In the genomic region with DNA sequence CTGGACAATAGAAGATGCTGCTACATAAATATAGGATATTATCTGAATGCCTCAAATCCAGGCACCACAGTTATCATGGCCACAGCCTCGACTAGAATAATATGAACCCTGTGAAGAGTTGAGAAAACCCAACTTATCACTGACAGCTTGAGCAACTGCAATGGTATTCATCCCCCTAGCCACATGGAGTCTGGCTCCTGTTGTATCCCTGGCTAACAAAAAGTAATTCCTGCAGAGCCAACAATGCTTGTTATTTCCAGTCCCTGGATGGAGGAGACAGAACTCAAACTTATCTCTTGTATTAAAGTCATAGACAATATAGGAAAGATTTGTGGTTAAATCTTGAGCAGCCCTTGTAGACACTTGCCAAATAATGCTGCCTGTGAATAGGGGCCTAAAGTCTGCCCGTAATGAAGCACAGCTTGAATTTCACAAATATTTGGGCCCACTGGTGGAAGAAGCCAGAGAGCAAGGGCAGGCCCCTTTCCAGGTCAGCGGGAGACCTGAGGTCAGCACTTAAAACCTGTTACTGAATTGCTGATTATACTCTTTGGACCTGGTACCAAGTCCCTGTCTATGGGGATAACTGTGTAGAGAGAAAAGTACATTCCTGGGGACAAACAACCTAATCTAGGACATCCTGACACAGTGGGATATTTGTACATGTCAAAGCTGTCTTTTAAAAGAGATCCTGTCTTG, we compare ENCODE assay signal across 21 cellular contexts. TPM values are rescaled to one million over a fixed set of nuclear protein-coding genes. Genes with fewer than 3 reads are reported as not detected.
DNase-seq lines count a peak whose midpoint lies in the region; ATAC-seq, FAIRE-seq and TF ChIP-seq lines count a peak whose summit lies in the region.
"Had no signal": no experiment of that assay in that cellular context is flagged by ENCODE, and none has a peak within 500 bp of the region (broad histone marks: within the 10 kb centered on the region; RNA-seq: fewer than 3 reads in every experiment).

No MANE protein-coding gene starts in this region.

- H3K4me1 Mint-ChIP-seq in activated CD4-positive, alpha-beta T cell treated with anti-CD3 and anti-CD28 coated beads, Interleukin-2, amount 10 ng/mL, durations not matched to agents 24 days and 14 days, result peaks cover 1% of the 10 kb centered on the region

- TF ChIP-seq POLR2A in heart left ventricle (IDR thresholded peaks at IDR 0.05) (no peak), GM12892 (IDR thresholded peaks at IDR 0.05; ENCODE audit: low read depth, low read length) (no peak)

- peak; percentile 71 for ATAC-seq in Right ventricle myocardium inferior
- peak; percentile 24 to 89 (median 66) for ATAC-seq in heart left ventricle
- peak; percentile 31 for ATAC-seq in lung (ENCODE audit: insufficient read depth, low FRiP score)
- ATAC-seq in activated CD4-positive, CD25-positive, alpha-beta regulatory T cell treated with anti-CD3 and anti-CD28 coated beads, Interleukin-2, amount 50 U/mL, for 24 hours, result no peak
- ATAC-seq: activated CD4-positive, alpha-beta T cell treated with anti-CD3 and anti-CD28 coated beads for 36 hours; naive thymus-derived CD8-positive, alpha-beta T cell had no signal

- intact Hi-C loops in Right ventricle myocardium inferior (cut with DNase I), result no loop called here
- intact Hi-C loops in heart left ventricle (cut with DNase I), result no loop called here
- intact Hi-C loops in activated CD4-positive, alpha-beta T cell treated with anti-CD3 and anti-CD28 coated beads, Interleukin-2, amount 10 ng/mL, durations not matched to agents 24 days and 14 days (cut with micrococcal nuclease), result no loop called here

- 27 to 42% (median 30%) methylated on average over 3 of the region's 3 CpGs for WGBS in heart left ventricle, 4 donors
- WGBS in lung, 2 donors, result 46 to 76% methylated on average over 3 of the region's 3 CpGs

- H3K27me3 ChIP-seq in right atrium auricular region (no peaks in the 10 kb centered on the region), heart left ventricle (no peaks in the 10 kb centered on the region), lung (ENCODE audit: control insufficient read depth, insufficient read depth) (no peaks in the 10 kb centered on the region)
- H3K27me3 ChIP-seq: BLaER1, breast epithelium, spleen, upper lobe of right lung had no signal

- H3K27ac Mint-ChIP-seq in activated CD4-positive, alpha-beta T cell treated with anti-CD3 and anti-CD28 coated beads, Interleukin-2, amount 10 ng/mL, durations not matched to agents 24 days and 14 days, result no peak overlapping the region
- H3K27ac Mint-ChIP-seq: activated CD4-positive, alpha-beta T cell treated with anti-CD3 and anti-CD28 coated beads for 36 hours; activated naive CD8-positive, alpha-beta T cell had no signal

- H3K4me3 ChIP-seq in right atrium auricular region (no peak overlapping the region), heart left ventricle (no peak overlapping the region), lung (no peak overlapping the region)
- H3K4me3 ChIP-seq: BLaER1, breast epithelium, spleen, upper lobe of right lung had no signal

- H3K27me3 Mint-ChIP-seq in activated CD4-positive, alpha-beta T cell treated with anti-CD3 and anti-CD28 coated beads, Interleukin-2, amount 10 ng/mL, durations not matched to agents 24 days and 14 days, result peaks cover 5% of the 10 kb centered on the region
- H3K27me3 Mint-ChIP-seq: activated CD4-positive, alpha-beta T cell treated with anti-CD3 and anti-CD28 coated beads for 36 hours; naive thymus-derived CD8-positive, alpha-beta T cell had no signal

- no peak overlapping the region for H3K4me3 Mint-ChIP-seq in activated CD4-positive, alpha-beta T cell treated with anti-CD3 and anti-CD28 coated beads, Interleukin-2, amount 10 ng/mL, durations not matched to agents 24 days and 14 days
- H3K4me3 Mint-ChIP-seq: activated CD4-positive, alpha-beta T cell treated with anti-CD3 and anti-CD28 coated beads for 36 hours; activated naive CD8-positive, alpha-beta T cell; naive thymus-derived CD8-positive, alpha-beta T cell had no signal

- no peaks in the 10 kb centered on the region for H3K4me1 ChIP-seq in right atrium auricular region
- peaks cover 0 to 11% (median 0%) of the 10 kb centered on the region in 12 donors for H3K4me1 ChIP-seq in heart left ventricle
- no peaks in the 10 kb centered on the region for H3K4me1 ChIP-seq in lung (ENCODE audit: control insufficient read depth in 2 of 2, insufficient read depth in 2 of 2, low read length in 2 of 2)
- H3K4me1 ChIP-seq: breast epithelium, spleen had no signal

- no peaks in the 10 kb centered on the region for H3K36me3 Mint-ChIP-seq in activated CD4-positive, alpha-beta T cell treated with anti-CD3 and anti-CD28 coated beads, Interleukin-2, amount 10 ng/mL, durations not matched to agents 24 days and 14 days (ENCODE audit: low read depth)
- H3K36me3 Mint-ChIP-seq: activated naive CD8-positive, alpha-beta T cell had no signal

- FAIRE-seq in GM12892 (lab: Jason Lieb, UNC), result no peak

- DNase-seq in Right ventricle myocardium inferior (ENCODE audit: missing footprints), result no peak
- no peak for DNase-seq in right atrium auricular region (ENCODE audit: low spot score)
- no peak for DNase-seq in heart left ventricle
- DNase-seq in lung (ENCODE audit: low spot score), result no peak
- no peak for DNase-seq in NCI-H748 (lab: John Stamatoyannopoulos, UW; ENCODE audit: unreplicated experiment)
- DNase-seq in activated CD4-positive, alpha-beta T cell treated with anti-CD3 and anti-CD28 coated beads, Interleukin-2, amount 10 ng/mL, durations not matched to agents 24 days and 14 days, result no peak
- no peak for DNase-seq in GM12892 (ENCODE audit: insufficient read length)
- DNase-seq: 8988T; activated CD4-positive, alpha-beta T cell treated with anti-CD3 and anti-CD28 coated beads for 36 hours; Caco-2; DND-41; mesenchymal stem cell; naive thymus-derived CD8-positive, alpha-beta T cell; NCI-H82; posterior cingulate gyrus; spleen; upper lobe of right lung had no signal

- H3K9me3 ChIP-seq in right atrium auricular region, result no peaks in the 10 kb centered on the region
- no peaks in the 10 kb centered on the region for H3K9me3 ChIP-seq in heart left ventricle
- no peaks in the 10 kb centered on the region for H3K9me3 ChIP-seq in lung (ENCODE audit: control insufficient read depth in 2 of 2, insufficient read depth in 1 of 2, low read length in 1 of 2)
- H3K9me3 ChIP-seq: BLaER1, breast epithelium, Caco-2, spleen, upper lobe of right lung had no signal

- TF ChIP-seq CTCF in right atrium auricular region (IDR thresholded peaks at IDR 0.05) (no peak), heart left ventricle (IDR thresholded peaks at IDR 0.05) (no peak), lung (IDR thresholded peaks at IDR 0.05; ENCODE audit: control extremely low read depth, extremely low read depth) (no peak)

- H3K27ac ChIP-seq in right atrium auricular region (no peak overlapping the region), heart left ventricle (peak overlapping the region in 2 of 12 donors; percentile 32), lung (ENCODE audit: low read depth in 1 of 2, low read length in 1 of 2) (no peak overlapping the region)
- H3K27ac ChIP-seq: BLaER1, spleen, upper lobe of right lung had no signal

- H3K9me3 Mint-ChIP-seq in activated CD4-positive, alpha-beta T cell treated with anti-CD3 and anti-CD28 coated beads, Interleukin-2, amount 10 ng/mL, durations not matched to agents 24 days and 14 days, result no peaks in the 10 kb centered on the region
- H3K9me3 Mint-ChIP-seq: naive thymus-derived CD8-positive, alpha-beta T cell had no signal

- H3K36me3 ChIP-seq in right atrium auricular region (no peaks in the 10 kb centered on the region), heart left ventricle (no peaks in the 10 kb centered on the region), lung (ENCODE audit: control insufficient read depth in 2 of 2, insufficient read depth in 2 of 2, low read length in 2 of 2) (no peaks in the 10 kb centered on the region)
- H3K36me3 ChIP-seq: BLaER1, breast epithelium, spleen, upper lobe of right lung had no signal

RNA-seq across cellular contexts. Expression of gene SUCLG1, which starts 28.4 kb away (rescaled TPM):
- total RNA-seq in Right ventricle myocardium inferior (309 TPM), right atrium auricular region (100 to 1,000 TPM; 139 to 197 TPM), heart left ventricle (100 to 1,000 TPM; 184 to 348 (median 258) TPM), lung (10 to 100 TPM; 56.2 to 87.4 TPM)
- polyA plus RNA-seq in heart left ventricle (100 to 1,000 TPM; 224 to 336 TPM), lung (10 to 100 TPM; 61.0 to 66.7 TPM)
- total RNA-seq in activated CD4-positive, alpha-beta T cell treated with anti-CD3 and anti-CD28 coated beads, Interleukin-2, amount 10 ng/mL, durations not matched to agents 24 days and 14 days, result 71.9 and 72.6 TPM in 2 replicates
- polyA plus RNA-seq in GM12892 (2012; ENCODE audit: missing spikeins), result 85.0 TPM

RNA-seq across cellular contexts. Expression of gene DNAH6, which starts 28.9 kb away (rescaled TPM):
- total RNA-seq in Right ventricle myocardium inferior (0.05 TPM), right atrium auricular region (under 1 TPM; 0.24 to 0.30 TPM), heart left ventricle (under 1 TPM in 7 of 9 donors, not detected in 2; 0.05 to 0.75 (median 0.13) TPM), lung (10 to 100 TPM; 15.1 to 16.9 TPM)
- polyA plus RNA-seq in heart left ventricle (under 1 TPM; 0.06 to 0.08 TPM), lung (1 to 10 TPM; 1.9 TPM)
- 0.17 and 0.23 TPM in 2 replicates for total RNA-seq in activated CD4-positive, alpha-beta T cell treated with anti-CD3 and anti-CD28 coated beads, Interleukin-2, amount 10 ng/mL, durations not matched to agents 24 days and 14 days
- 0.38 TPM for polyA plus RNA-seq in GM12892 (2012; ENCODE audit: missing spikeins)

Comparison
In these comparisons a context has a peak if more than half of its experiments do, and no peak if none do; other contexts are left out.
1. ATAC-seq: peak in Right ventricle myocardium inferior (single experiment), heart left ventricle (4 of 4) and lung (single experiment); none in activated CD4-positive, CD25-positive, alpha-beta regulatory T cell treated with anti-CD3 and anti-CD28 coated beads, Interleukin-2, amount 50 U/mL, for 24 hours (0 of 2).
2. RNA of gene DNAH6, which starts 28.9 kb away (total RNA-seq): 15.1 to 16.9 TPM in lung; 0.24 to 0.30 TPM in right atrium auricular region, 0.17 to 0.23 TPM in activated CD4-positive, alpha-beta T cell treated with anti-CD3 and anti-CD28 coated beads, Interleukin-2, amount 10 ng/mL, durations not matched to agents 24 days and 14 days, 0.05 to 0.75 TPM in heart left ventricle and 0.05 TPM in Right ventricle myocardium inferior (single experiment); every median in the first group is over 4 times any median in the second.